Comparison of ENCODE assay signal across 5 cellular contexts in genomic region chr6:158350731-158351130, GRCh38. TPM values are rescaled to one million over a fixed set of nuclear protein-coding genes. Genes with fewer than 3 reads are reported as not detected.
A peak's percentile ranks its signal among the peaks of the same experiment; 100 is the strongest.
DNase-seq lines count a peak whose midpoint lies in the region; ATAC-seq and TF ChIP-seq lines count a peak whose summit lies in the region.
"Not testable (repeated sequence)": the region's sequence is repeated elsewhere in the genome, so short reads cannot be mapped to it uniquely, and the experiment has no call there.

No MANE protein-coding gene starts in this region.

- H3K27me3 ChIP-seq in Panc1 (ENCODE audit: control insufficient read depth, insufficient read depth, low read length); endodermal cell (ENCODE audit: control insufficient read depth, insufficient read depth, low read length, poor library complexity, severe bottlenecking); gastrocnemius medialis: not testable (repeated sequence)

- not testable (repeated sequence) for H3K27ac ChIP-seq in Panc1 (ENCODE audit: low read length); endodermal cell (ENCODE audit: low read depth, low read length); gastrocnemius medialis

- not testable (repeated sequence) for H3K4me1 ChIP-seq in Panc1 (ENCODE audit: control insufficient read depth, insufficient read depth, low read length); endodermal cell (ENCODE audit: control insufficient read depth, insufficient read depth, low read length); gastrocnemius medialis

- ATAC-seq in Panc1 (peak; percentile 51; the same call in 1 of the 2 replicates), gastrocnemius medialis (peak; percentile 52 to 62)

- TF ChIP-seq POLR2A in gastrocnemius medialis (IDR thresholded peaks at IDR 0.05) = not testable (repeated sequence)

- not testable (repeated sequence) for H3K36me3 ChIP-seq in Panc1 (ENCODE audit: control insufficient read depth, insufficient read depth, low read length); gastrocnemius medialis
- H3K36me3 ChIP-seq in endodermal cell (ENCODE audit: control insufficient read depth, insufficient read depth, low read length) = peaks cover 44% of the 10 kb centered on the region

- not testable (repeated sequence) for H3K27ac Mint-ChIP-seq in endodermal cell
- peak overlapping the region; percentile 85 for H3K27ac Mint-ChIP-seq in progenitor cell of endocrine pancreas

- H3K9me3 Mint-ChIP-seq in endodermal cell = peaks cover 55% of the 10 kb centered on the region
- H3K9me3 Mint-ChIP-seq in progenitor cell of endocrine pancreas (ENCODE audit: low read depth) = peaks cover 14% of the 10 kb centered on the region

- POLR2A ChIA-PET in Panc1 (lab: Charles Lee) = interaction anchor here (0.6 kb wide), 1 partner anchor 39 kb away, joined by 4 read pairs; no protein-coding TSS in a partner anchor

- not testable (repeated sequence) for H3K27me3 Mint-ChIP-seq in endodermal cell (ENCODE audit: insufficient read depth); progenitor cell of endocrine pancreas

- not testable (repeated sequence) for H3K4me3 ChIP-seq in Panc1 (ENCODE audit: low read depth in 2 of 2, low read length in 2 of 2); gastrocnemius medialis
- peak overlapping the region; percentile 66 for H3K4me3 ChIP-seq in endodermal cell (ENCODE audit: low read length)
- H3K4me3 ChIP-seq in iPS-18c (ENCODE audit: insufficient read depth, low read depth, low read length) = peak overlapping the region; percentile 9; the same call in 1 of the 2 replicates

- CTCF ChIA-PET in Panc1 (lab: Charles Lee) = not testable (repeated sequence)

- not testable (repeated sequence) for TF ChIP-seq CTCF in Panc1 (IDR thresholded peaks at IDR 0.05); endodermal cell (conservative IDR thresholded peaks at IDR 0.05); progenitor cell of endocrine pancreas (IDR thresholded peaks at IDR 0.05; ENCODE audit: unreplicated experiment); gastrocnemius medialis (IDR thresholded peaks at IDR 0.05 in 4 of 5, conservative IDR thresholded peaks at IDR 0.05 in 1 of 5)

- H3K4me1 Mint-ChIP-seq in endodermal cell; progenitor cell of endocrine pancreas (ENCODE audit: low read depth): not testable (repeated sequence)

- intact Hi-C loops in Panc1 (cut with micrococcal nuclease; ENCODE audit: unreplicated experiment); gastrocnemius medialis (cut with DNase I; ENCODE audit: low total_unique reads): not testable (repeated sequence)

- BruUV-seq in Panc1 (replicated peaks; lab: Mats Ljungman, UMichigan) = not testable (repeated sequence)

- 94 to 100% methylated on average over 1 to 7 of the region's 7 CpGs for WGBS in endodermal cell (ENCODE audit: insufficient coverage in 1 of 2, insufficient read length in 1 of 2), 2 experiments

- not testable (repeated sequence) for H3K9me3 ChIP-seq in Panc1 (ENCODE audit: control insufficient read depth, insufficient read depth, low read depth, low read length); gastrocnemius medialis
- H3K9me3 ChIP-seq in endodermal cell (ENCODE audit: control insufficient read depth, low read length) = peaks cover 83% of the 10 kb centered on the region
- H3K9me3 ChIP-seq in iPS-18c (ENCODE audit: control insufficient read depth, insufficient read depth, low read length) = peaks cover 31% of the 10 kb centered on the region

- in situ Hi-C loops in Panc1 (cut with HindIII; ENCODE audit: low pct_unique_long_range_greater_than_20kb, low sequenced_read_pairs); gastrocnemius medialis (cut with MboI; ENCODE audit: low sequenced_read_pairs in 4 of 4): not testable (repeated sequence)

- H3K36me3 Mint-ChIP-seq in endodermal cell (ENCODE audit: low read depth) (peaks cover 41% of the 10 kb centered on the region), progenitor cell of endocrine pancreas (ENCODE audit: insufficient read depth) (peaks cover 34% of the 10 kb centered on the region)

- DNase-seq in Panc1 (ENCODE audit: low read depth, low spot score); endodermal cell; progenitor cell of endocrine pancreas (ENCODE audit: low spot score, unreplicated experiment): not testable (repeated sequence)
- DNase-seq in gastrocnemius medialis = peak in 1 of 2 donors; percentile 34

- H3K4me3 Mint-ChIP-seq in endodermal cell; progenitor cell of endocrine pancreas (ENCODE audit: low read depth): not testable (repeated sequence)

- not testable (repeated sequence) for H3K9ac ChIP-seq in endodermal cell (ENCODE audit: extremely low read depth, low read length, poor library complexity, severe bottlenecking)

RNA-seq across cellular contexts. Expression of gene TULP4, which starts 38.5 kb away (rescaled TPM):
- total RNA-seq in Panc1 (2021; ENCODE audit: unreplicated experiment) (105 TPM), endodermal cell (100 to 1,000 TPM; 102 to 103 TPM), progenitor cell of endocrine pancreas (171 and 174 TPM in 2 replicates), gastrocnemius medialis (10 to 100 TPM; 59.8 to 99.2 (median 88.6) TPM)
- polyA plus RNA-seq in Panc1 (2012; ENCODE audit: insufficient read length) = 12.6 TPM
- polyA plus RNA-seq in endodermal cell (2013, experiment 1 of 2) = 24.6 TPM
- polyA plus RNA-seq in endodermal cell (2013, experiment 2 of 2) = 26.8 TPM
